15 cellular contexts compared by ENCODE assay signal in the genomic region with DNA sequence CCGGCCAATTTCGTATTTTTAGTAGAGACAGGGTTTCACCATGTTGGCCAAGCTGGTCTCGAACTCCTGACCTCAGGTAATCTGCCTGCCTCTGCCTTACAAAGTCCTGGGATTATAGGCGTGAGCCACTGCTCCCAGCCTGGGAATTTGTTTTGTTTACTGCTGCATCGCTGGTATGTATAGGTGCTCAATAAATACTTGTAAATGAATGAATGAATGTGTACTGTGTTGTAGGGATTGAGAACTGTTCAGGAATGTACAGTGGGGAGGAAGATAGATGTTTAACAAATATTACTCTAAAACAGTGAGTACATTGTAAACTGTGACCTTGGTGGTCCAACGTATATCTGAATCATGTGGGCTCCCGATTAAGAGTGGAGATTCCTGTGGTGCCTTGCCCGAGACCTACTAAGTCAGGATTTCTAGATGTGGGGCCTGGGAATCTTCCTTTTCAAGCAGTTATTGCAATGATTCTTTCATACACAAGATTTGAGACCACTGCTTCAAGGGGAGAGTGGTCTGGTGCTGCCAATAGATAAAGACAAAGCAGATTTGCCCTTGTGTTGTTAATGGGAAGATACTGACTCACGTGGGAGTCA.
"Had no signal": no experiment of that assay in that cellular context is flagged by ENCODE, and none has a peak within 500 bp of the region (broad histone marks: within the 10 kb centered on the region; RNA-seq: fewer than 3 reads in every experiment).

No MANE protein-coding gene starts in this region.

- H3K27ac Mint-ChIP-seq: activated CD4-positive, alpha-beta memory T cell treated with anti-CD3 and anti-CD28 coated beads, Interleukin-2, amount 10 ng/mL, durations not matched to agents 7 days and 5 days; activated naive CD4-positive, alpha-beta T cell treated with anti-CD3 and anti-CD28 coated beads, Interleukin-2, amount 10 ng/mL, durations not matched to agents 7 days and 5 days had no signal

- H3K9me3 Mint-ChIP-seq: activated CD4-positive, alpha-beta memory T cell treated with anti-CD3 and anti-CD28 coated beads, Interleukin-2, amount 10 ng/mL, durations not matched to agents 7 days and 5 days; activated naive CD4-positive, alpha-beta T cell treated with anti-CD3 and anti-CD28 coated beads, Interleukin-2, amount 10 ng/mL, durations not matched to agents 7 days and 5 days had no signal

- H3K36me3 Mint-ChIP-seq: activated naive CD4-positive, alpha-beta T cell treated with anti-CD3 and anti-CD28 coated beads, Interleukin-2, amount 10 ng/mL, durations not matched to agents 7 days and 5 days had no signal

- H3K27me3 Mint-ChIP-seq: activated naive CD4-positive, alpha-beta T cell treated with anti-CD3 and anti-CD28 coated beads, Interleukin-2, amount 10 ng/mL, durations not matched to agents 7 days and 5 days had no signal

- H3K4me3 Mint-ChIP-seq: activated CD4-positive, alpha-beta memory T cell treated with anti-CD3 and anti-CD28 coated beads, Interleukin-2, amount 10 ng/mL, durations not matched to agents 7 days and 5 days; activated naive CD4-positive, alpha-beta T cell treated with anti-CD3 and anti-CD28 coated beads, Interleukin-2, amount 10 ng/mL, durations not matched to agents 7 days and 5 days; nephron progenitor cell had no signal

- ATAC-seq: gastroesophageal sphincter; heart right ventricle; stimulated activated naive CD8-positive, alpha-beta T cell treated with anti-CD3 and anti-CD28 coated beads, Interleukin-15, Interleukin-2, amounts not matched to agents 100 U/mL and 50 U/mL, for 24 hours had no signal

- DNase-seq: activated CD4-positive, alpha-beta memory T cell treated with anti-CD3 and anti-CD28 coated beads, Interleukin-2, amount 10 ng/mL, durations not matched to agents 7 days and 5 days; activated CD4-positive, alpha-beta T cell treated with anti-CD3 and anti-CD28 coated beads for 4 hours; activated effector memory CD4-positive, alpha-beta T cell treated with Interleukin-2 at 50 U/mL for 16 hours; activated naive CD4-positive, alpha-beta T cell treated with anti-CD3 and anti-CD28 coated beads, Interleukin-2, amount 10 ng/mL, durations not matched to agents 7 days and 5 days; activated T-cell treated with anti-CD3 and anti-CD28 coated beads, Interleukin-2, amount 50 U/mL, for 1 hour; cerebellar nuclear complex; effector CD8-positive, alpha-beta T cell; heart right ventricle; kidney glomerular epithelial cell; left ventricle myocardium inferior; nephron progenitor cell; nucleus accumbens; retina; stimulated activated naive CD8-positive, alpha-beta T cell treated with anti-CD3 and anti-CD28 coated beads, Interleukin-15, Interleukin-2, amounts not matched to agents 100 U/mL and 50 U/mL, for 24 hours had no signal

- H3K4me1 Mint-ChIP-seq: activated CD4-positive, alpha-beta memory T cell treated with anti-CD3 and anti-CD28 coated beads, Interleukin-2, amount 10 ng/mL, durations not matched to agents 7 days and 5 days; activated naive CD4-positive, alpha-beta T cell treated with anti-CD3 and anti-CD28 coated beads, Interleukin-2, amount 10 ng/mL, durations not matched to agents 7 days and 5 days had no signal
